In the genomic region with DNA sequence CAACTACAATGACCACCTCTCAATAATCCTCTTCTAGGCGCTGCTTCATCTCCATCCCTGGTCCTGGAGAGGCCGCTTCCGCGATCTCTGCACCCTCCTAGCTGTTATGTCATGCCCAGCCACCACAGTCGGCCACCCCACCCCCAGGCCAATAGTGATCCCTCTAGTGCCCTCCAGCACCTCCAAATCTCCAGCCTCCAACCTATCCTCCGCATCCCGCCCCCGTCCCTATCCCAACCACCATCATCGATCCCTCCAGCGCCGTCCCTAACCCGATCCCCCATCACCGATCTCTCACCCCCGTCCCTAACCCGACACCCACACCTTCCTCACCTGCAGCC, we compare ENCODE assay signal across 8 cellular contexts. TPM values are rescaled to one million over a fixed set of nuclear protein-coding genes. Genes with fewer than 3 reads are reported as not detected.
A peak's percentile ranks its signal among the peaks of the same experiment; 100 is the strongest.
DNase-seq lines count a peak whose midpoint lies in the region; ATAC-seq, FAIRE-seq and TF ChIP-seq lines count a peak whose summit lies in the region.

No MANE protein-coding gene starts in this region.

- 0 out of 2 replicates have a peak, but pooled peaks cover 12% of the 10 kb centered on the region for H3K4me1 ChIP-seq in BLaER1
- peaks cover 16% of the 10 kb centered on the region for H3K4me1 ChIP-seq in SJCRH30
- no peaks in the 10 kb centered on the region; a peak in 1 of 7 replicates for H3K4me1 ChIP-seq in H1 (replicated peaks in 1 of 4; ENCODE audit: control insufficient read depth in 3 of 4, insufficient read depth in 4 of 4, low read length in 3 of 4)
- H3K4me1 ChIP-seq in mucosa of rectum (ENCODE audit: control insufficient read depth in 2 of 2, insufficient read depth in 2 of 2, low read length in 2 of 2), result no peaks in the 10 kb centered on the region

- H2AK5ac ChIP-seq in H1 (ENCODE audit: low read depth, low read length), result no peak overlapping the region

- no peak overlapping the region for H2BK15ac ChIP-seq in H1 (ENCODE audit: low read length)

- no peak overlapping the region for H4K91ac ChIP-seq in H1 (replicated peaks; ENCODE audit: insufficient read length, low read length)

- H3K9me3 ChIP-seq in BLaER1 (no peaks in the 10 kb centered on the region), SJCRH30 (replicated peaks) (no peaks in the 10 kb centered on the region), H1 (ENCODE audit: insufficient read depth in 2 of 2, low read depth in 1 of 2, low read length in 1 of 2) (no peaks in the 10 kb centered on the region), mucosa of rectum (ENCODE audit: control insufficient read depth in 2 of 2, low read length in 2 of 2) (no peaks in the 10 kb centered on the region)

- no peak overlapping the region for H4K8ac ChIP-seq in H1 (ENCODE audit: extremely low read depth, insufficient read depth, low read length)

- peak overlapping the region; percentile 93 for H3K9ac ChIP-seq in BLaER1
- H3K9ac ChIP-seq in H1 (replicated peaks in 1 of 4; ENCODE audit: extremely low read depth in 1 of 4, low read depth in 3 of 4, low read length in 3 of 4), result no peak overlapping the region
- peak overlapping the region in 1 of 2 donors; percentile 59 for H3K9ac ChIP-seq in mucosa of rectum (ENCODE audit: low read depth in 1 of 2, low read length in 2 of 2)

- TF ChIP-seq CTCF in H1 (IDR thresholded peaks at IDR 0.05; ENCODE audit: control extremely low read depth in 1 of 3, insufficient read depth in 1 of 3, low read depth in 1 of 3, low read length in 3 of 3), result no peak
- TF ChIP-seq CTCF in GM13977 (IDR thresholded peaks at IDR 0.05; ENCODE audit: extremely low read depth, insufficient read depth, missing control alignments), result no peak

- H3K27ac ChIP-seq in BLaER1, result peak overlapping the region; percentile 39
- no peak overlapping the region for H3K27ac ChIP-seq in SJCRH30
- no peak overlapping the region for H3K27ac ChIP-seq in H1 (ENCODE audit: low read depth, low read length)
- peak overlapping the region in 1 of 2 donors; percentile 91 for H3K27ac ChIP-seq in mucosa of rectum (ENCODE audit: low read depth in 2 of 2, low read length in 2 of 2)

- peak; percentile 8 for ATAC-seq in GM21825 (IDR thresholded peaks at IDR 0.05; ENCODE audit: unreplicated experiment)

- 11% methylated on average over 3 of the region's 15 CpGs; no CpG with 5 or more reads in 1 of the 2 experiments for whole genome bisulfite sequencing in H1 (ENCODE audit: extremely low coverage in 1 of 2, insufficient coverage in 1 of 2, insufficient read length in 1 of 2, insufficient replicate concordance in 2 of 2, low coverage in 1 of 2, low lambda C conversion rate in 2 of 2, missing lambda C conversion rate in 1 of 2), 2 experiments

- H2BK5ac ChIP-seq in H1 (ENCODE audit: low read depth, low read length), result no peak overlapping the region

- H3K4me2 ChIP-seq in BLaER1 (peak overlapping the region; percentile 75), H1 (ENCODE audit: insufficient read depth in 1 of 2, low read depth in 2 of 2, low read length in 2 of 2) (peak overlapping the region; percentile 79 to 86)

- peak; percentile 34 to 43 for DNase-seq in SJCRH30
- peak in 1 of 2 experiments; percentile 46 for DNase-seq in H1 (ENCODE audit: low read depth in 1 of 2, low spot score in 2 of 2)
- no peak for DNase-seq in GM13977 (ENCODE audit: low spot score)
- DNase-seq in mesenteric fat pad (ENCODE audit: low spot score), result no peak
- no peak for DNase-seq in cortex of kidney (lab: John Stamatoyannopoulos, UW)

- H3K4me3 ChIP-seq in BLaER1, result peak overlapping the region; percentile 72
- H3K4me3 ChIP-seq in SJCRH30, result peak overlapping the region; percentile 77
- peak overlapping the region; percentile 33 to 80 (median 48) for H3K4me3 ChIP-seq in H1 (ENCODE audit: extremely low read depth in 1 of 4, insufficient read depth in 2 of 4, low read depth in 3 of 4, low read length in 4 of 4)
- H3K4me3 ChIP-seq in mucosa of rectum (ENCODE audit: low read length in 2 of 2), result peak overlapping the region; percentile 63 to 86

- H3K36me3 ChIP-seq in BLaER1 (peaks cover 14% of the 10 kb centered on the region; the same call in 1 of the 2 replicates), SJCRH30 (peaks cover 21% of the 10 kb centered on the region), H1 (ENCODE audit: control insufficient read depth in 2 of 4, insufficient read depth in 4 of 4, low read length in 3 of 4) (no peaks in the 10 kb centered on the region), mucosa of rectum (ENCODE audit: control insufficient read depth in 2 of 2, insufficient read depth in 2 of 2, low read length in 2 of 2) (no peaks in the 10 kb centered on the region)

- H3K79me1 ChIP-seq in H1 (ENCODE audit: low read depth, low read length), result no peaks in the 10 kb centered on the region; the same call in 1 of the 2 replicates

- no peak overlapping the region for H2AFZ ChIP-seq in H1 (ENCODE audit: low read length)

- peaks cover 0 to 20% of the 10 kb centered on the region in 2 experiments; a peak in 2 of 4 replicates for H3K79me2 ChIP-seq in H1 (ENCODE audit: control insufficient read depth in 1 of 2, insufficient read depth in 2 of 2, low read length in 2 of 2)

- peaks cover 2% of the 10 kb centered on the region; the same call in 1 of the 2 replicates for H3K23me2 ChIP-seq in H1 (ENCODE audit: low read depth, low read length)

- H2BK20ac ChIP-seq in H1 (ENCODE audit: low read length), result no peak overlapping the region

- no peak overlapping the region for H2BK120ac ChIP-seq in H1 (replicated peaks; ENCODE audit: low read depth, low read length)

- H3K23ac ChIP-seq in H1 (ENCODE audit: insufficient read length), result no peak overlapping the region

- no peak for TF ChIP-seq RAD21 in H1 (IDR thresholded peaks at IDR 0.05 in 1 of 2, conservative IDR thresholded peaks at IDR 0.05 in 1 of 2; ENCODE audit: low read depth in 2 of 2, low read length in 2 of 2)

- in situ Hi-C loops in GM13977 (cut with MboI; ENCODE audit: low pct_unique_long_range_greater_than_20kb, low sequenced_read_pairs, unreplicated experiment), result no loop called here

- H4K5ac ChIP-seq in H1 (ENCODE audit: insufficient read length, low read depth, low read length), result no peak overlapping the region

- H3K27me3 ChIP-seq in BLaER1 (no peaks in the 10 kb centered on the region), SJCRH30 (peaks cover 6% of the 10 kb centered on the region; the same call in 1 of the 2 replicates), H1 (replicated peaks in 1 of 4; ENCODE audit: control insufficient read depth in 3 of 4, extremely low read depth in 1 of 4, insufficient read depth in 3 of 4, low read length in 3 of 4) (peaks cover 0 to 15% (median 4%) of the 10 kb centered on the region in 4 experiments; a peak in 4 of 7 replicates), mucosa of rectum (ENCODE audit: control insufficient read depth in 2 of 2, insufficient read depth in 2 of 2, low read length in 2 of 2) (no peaks in the 10 kb centered on the region)

- FAIRE-seq in H1 (lab: Jason Lieb, UNC), result no peak

- no peak overlapping the region for H3K4ac ChIP-seq in H1 (replicated peaks; ENCODE audit: insufficient read length, low read depth, low read length)

- H3K18ac ChIP-seq in H1 (ENCODE audit: extremely low read depth, low read length), result no peak overlapping the region

- no peak overlapping the region for H2BK12ac ChIP-seq in H1 (ENCODE audit: low read depth, low read length)

- POLR2A ChIA-PET in H1 (lab: Charles Lee; ENCODE audit: partially characterized antibody), result interaction anchor here (0.6 to 1.9 kb wide), 10 partner anchors 10 to 646 kb away, joined by 3 to 8 read pairs (median 3); a partner anchor contains a TSS

- TF ChIP-seq POLR2A in H1 (IDR thresholded peaks at IDR 0.05; ENCODE audit: control extremely low read depth in 1 of 2, low read depth in 2 of 2, low read length in 2 of 2), result no peak

- H4K20me1 ChIP-seq in BLaER1, result peaks cover 40% of the 10 kb centered on the region
- H4K20me1 ChIP-seq in H1 (replicated peaks in 1 of 2; ENCODE audit: control insufficient read depth in 1 of 2, insufficient read depth in 2 of 2, low read length in 2 of 2), result peaks cover 4 to 6% of the 10 kb centered on the region in 2 experiments

- CTCF ChIA-PET in H1 (lab: Charles Lee; ENCODE audit: partially characterized antibody), result interaction anchor here (0.5 to 1.9 kb wide), 4 partner anchors 30 to 325 kb away, joined by 3 to 6 read pairs (median 4); no protein-coding TSS in a partner anchor

- no peak overlapping the region for H3K14ac ChIP-seq in H1 (ENCODE audit: insufficient read length)

- H3K56ac ChIP-seq in H1 (replicated peaks; ENCODE audit: insufficient read length, low read depth, low read length), result no peak overlapping the region

- TF ChIP-seq EP300 in H1 (IDR thresholded peaks at IDR 0.05; ENCODE audit: borderline replicate concordance in 1 of 2, low read depth in 2 of 2, low read length in 2 of 2), result no peak

RNA-seq across cellular contexts. Expression of a gene that starts 0.9 kb away (rescaled TPM):
- total RNA-seq in SJCRH30 (2014; rRNA removed; shearing (Covaris generic)), result 27.7 and 27.8 TPM in 2 replicates
- 11.4 and 12.3 TPM in 2 replicates for total RNA-seq in H1 (2021; fragmentation: NEBNext Ultra II Directional; extraction: Animal tissue kit (Norgen Biotek cat#: 25700))
- polyA plus RNA-seq in H1 (2011; rRNA removed), result 3.1 and 3.8 TPM in 2 replicates
- polyA plus RNA-seq in H1 (2011; cell fraction: cytosol; rRNA removed), result 4.0 TPM
- 3.1 TPM for polyA plus RNA-seq in H1 (2011; cell fraction: nucleus; rRNA removed)
- 8.3 to 11.3 TPM (median 8.8 TPM) in 4 replicates for polyA plus RNA-seq in H1 (2012, experiment 1 of 2)
- polyA plus RNA-seq in H1 (2012, experiment 2 of 2), result 1.7 TPM
- 7.2 TPM for polyA plus RNA-seq in H1 (2013, experiment 1 of 2)
- polyA plus RNA-seq in H1 (2013, experiment 2 of 2), result 6.6 TPM
- 5.2 and 8.0 TPM in 2 replicates for polyA minus RNA-seq in H1 (2011; rRNA and poly(A)+ RNA removed)
- 6.4 TPM for polyA minus RNA-seq in H1 (2011; cell fraction: cytosol; rRNA and poly(A)+ RNA removed)
- 5.4 TPM for polyA minus RNA-seq in H1 (2011; cell fraction: nucleus; rRNA and poly(A)+ RNA removed)
- 8.0 TPM for total RNA-seq in mesenteric fat pad

RNA-seq across cellular contexts. Expression of a gene that starts 31.0 kb away (rescaled TPM):
- 85.1 and 90.5 TPM in 2 replicates for total RNA-seq in SJCRH30 (2014; rRNA removed; shearing (Covaris generic))
- 43.8 and 43.9 TPM in 2 replicates for total RNA-seq in H1 (2021; fragmentation: NEBNext Ultra II Directional; extraction: Animal tissue kit (Norgen Biotek cat#: 25700))
- polyA plus RNA-seq in H1 (2011; rRNA removed), result 22.4 and 24.8 TPM in 2 replicates
- 26.5 TPM for polyA plus RNA-seq in H1 (2011; cell fraction: cytosol; rRNA removed)
- 18.2 TPM for polyA plus RNA-seq in H1 (2011; cell fraction: nucleus; rRNA removed)
- polyA plus RNA-seq in H1 (2012, experiment 1 of 2), result 31.9 to 43.2 TPM (median 36.7 TPM) in 4 replicates
- polyA plus RNA-seq in H1 (2012, experiment 2 of 2), result 29.8 TPM
- 48.1 TPM for polyA plus RNA-seq in H1 (2013, experiment 1 of 2)
- 43.0 TPM for polyA plus RNA-seq in H1 (2013, experiment 2 of 2)
- 13.6 and 19.6 TPM in 2 replicates for polyA minus RNA-seq in H1 (2011; rRNA and poly(A)+ RNA removed)
- polyA minus RNA-seq in H1 (2011; cell fraction: cytosol; rRNA and poly(A)+ RNA removed), result 34.5 TPM
- polyA minus RNA-seq in H1 (2011; cell fraction: nucleus; rRNA and poly(A)+ RNA removed), result 17.6 TPM
- 58.9 TPM for total RNA-seq in mesenteric fat pad

RNA-seq across cellular contexts. Expression of a gene that starts 40.2 kb away (rescaled TPM):
- total RNA-seq in SJCRH30 (2014; rRNA removed; shearing (Covaris generic)), result 88.9 and 91.5 TPM in 2 replicates
- 26.0 and 29.7 TPM in 2 replicates for total RNA-seq in H1 (2021; fragmentation: NEBNext Ultra II Directional; extraction: Animal tissue kit (Norgen Biotek cat#: 25700))
- 9.2 and 9.9 TPM in 2 replicates for polyA plus RNA-seq in H1 (2011; rRNA removed)
- 18.6 TPM for polyA plus RNA-seq in H1 (2011; cell fraction: cytosol; rRNA removed)
- polyA plus RNA-seq in H1 (2011; cell fraction: nucleus; rRNA removed), result 14.1 TPM
- 26.8 to 33.4 TPM (median 29.8 TPM) in 4 replicates for polyA plus RNA-seq in H1 (2012, experiment 1 of 2)
- 19.5 TPM for polyA plus RNA-seq in H1 (2012, experiment 2 of 2)
- polyA plus RNA-seq in H1 (2013, experiment 1 of 2), result 17.5 TPM
- 19.0 TPM for polyA plus RNA-seq in H1 (2013, experiment 2 of 2)
- polyA minus RNA-seq in H1 (2011; rRNA and poly(A)+ RNA removed), result 21.2 and 27.9 TPM in 2 replicates
- polyA minus RNA-seq in H1 (2011; cell fraction: cytosol; rRNA and poly(A)+ RNA removed), result 16.2 TPM
- 13.7 TPM for polyA minus RNA-seq in H1 (2011; cell fraction: nucleus; rRNA and poly(A)+ RNA removed)
- total RNA-seq in mesenteric fat pad, result 24.6 TPM

Comparison
In these comparisons a context has a peak if more than half of its experiments do, and no peak if none do; other contexts are left out.
1. DNase-seq: peak in SJCRH30 (2 of 2); none in GM13977 (single experiment), mesenteric fat pad (single experiment) and cortex of kidney (single experiment).
2. Peak in every context shown above with its lines, with median percentiles within 50 percentile points of each other: H3K4me3 ChIP-seq.